10 cellular contexts compared by ENCODE assay signal in the genomic region with DNA sequence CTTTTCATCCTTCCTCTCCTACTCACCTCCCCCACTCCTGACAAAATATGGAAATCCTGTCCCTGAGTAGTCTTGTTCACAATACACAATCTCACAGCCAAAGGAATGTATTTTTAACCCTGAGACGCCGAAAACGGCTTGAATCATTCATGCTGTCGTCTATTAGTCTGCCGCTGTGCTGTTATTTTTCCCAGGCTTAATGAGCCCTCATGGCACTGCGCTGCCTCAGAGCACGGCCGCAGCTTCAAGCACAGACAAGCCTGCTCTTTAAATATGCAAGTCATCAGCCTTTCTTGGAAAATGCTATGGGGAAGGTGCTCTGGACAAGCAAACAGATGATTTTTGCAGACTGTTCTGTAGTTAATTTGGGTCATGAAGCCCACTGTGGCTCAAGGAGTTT.
DNase-seq lines count a peak whose midpoint lies in the region; ATAC-seq and TF ChIP-seq lines count a peak whose summit lies in the region.
"Had no signal": no experiment of that assay in that cellular context is flagged by ENCODE, and none has a peak within 500 bp of the region (broad histone marks: within the 10 kb centered on the region; RNA-seq: fewer than 3 reads in every experiment).

No MANE protein-coding gene starts in this region.

- no peak for TF ChIP-seq CTCF in sigmoid colon (IDR thresholded peaks at IDR 0.05)

- no peaks in the 10 kb centered on the region for H3K27me3 ChIP-seq in sigmoid colon

- no peak overlapping the region for H3K9ac ChIP-seq in SK-N-MC (ENCODE audit: insufficient read length)

- no peaks in the 10 kb centered on the region for H3K27me3 Mint-ChIP-seq in activated T-cell treated with anti-CD3 and anti-CD28 coated beads, Interleukin-2, amount 50 U/mL, for 72 hours (ENCODE audit: low read depth)

- H3K36me3 Mint-ChIP-seq in activated T-cell treated with anti-CD3 and anti-CD28 coated beads, Interleukin-2, amount 50 U/mL, for 72 hours (ENCODE audit: insufficient read depth in 2 of 2) = no peaks in the 10 kb centered on the region

- peak; percentile 60 for DNase-seq in NCI-H510A treated with DMSO at 0.1 percent for 48 hours (lab: John Stamatoyannopoulos, UW)
- DNase-seq in NCI-H510A (lab: John Stamatoyannopoulos, UW) = no peak
- DNase-seq in SK-N-MC (ENCODE audit: low read depth, low spot score) = peak; percentile 8
- DNase-seq in foreskin melanocyte = peak; percentile 60
- no peak for DNase-seq in sigmoid colon
- no peak for DNase-seq in activated CD4-positive, alpha-beta T cell treated with anti-CD3 and anti-CD28 coated beads for 48 hours
- DNase-seq in activated T-cell treated with anti-CD3 and anti-CD28 coated beads, Interleukin-2, amount 50 U/mL, for 72 hours = no peak
- no peak for DNase-seq in SIG-M5 treated with dmso at 0.1 percent for 504 hours (lab: John Stamatoyannopoulos, UW; ENCODE audit: unreplicated experiment)
- DNase-seq: H9 had no signal

- no peak overlapping the region for H3K27ac Mint-ChIP-seq in activated T-cell treated with anti-CD3 and anti-CD28 coated beads, Interleukin-2, amount 50 U/mL, for 72 hours

- no peak for TF ChIP-seq EP300 in sigmoid colon (IDR thresholded peaks at IDR 0.05)

- no peak for ATAC-seq in activated T-cell treated with anti-CD3 and anti-CD28 coated beads, Interleukin-2, amount 50 U/mL, for 72 hours (replicated peaks in 1 of 2)
- ATAC-seq: Panc1 had no signal

- H3K9me3 ChIP-seq in SK-N-MC (ENCODE audit: low read depth, low read length) (no peaks in the 10 kb centered on the region), sigmoid colon (peaks cover 0 to 3% (median 2%) of the 10 kb centered on the region in 4 donors)

- H3K4me3 ChIP-seq in SK-N-MC (peak overlapping the region; percentile 42), sigmoid colon (no peak overlapping the region)

- peaks cover 0 to 22% (median 6%) of the 10 kb centered on the region in 4 donors for H3K4me1 ChIP-seq in sigmoid colon

- H3K4me3 Mint-ChIP-seq in activated T-cell treated with anti-CD3 and anti-CD28 coated beads, Interleukin-2, amount 50 U/mL, for 72 hours = no peak overlapping the region
- H3K4me3 Mint-ChIP-seq: H9 had no signal

- H3K9me3 Mint-ChIP-seq in activated T-cell treated with anti-CD3 and anti-CD28 coated beads, Interleukin-2, amount 50 U/mL, for 72 hours = peaks cover 0 to 1% of the 10 kb centered on the region in 2 donors

- H3K36me3 ChIP-seq in SK-N-MC (ENCODE audit: insufficient read depth, low read length) (no peaks in the 10 kb centered on the region), sigmoid colon (no peaks in the 10 kb centered on the region)

- TF ChIP-seq POLR2A in sigmoid colon (IDR thresholded peaks at IDR 0.05) = no peak

- H3K4me1 Mint-ChIP-seq in activated T-cell treated with anti-CD3 and anti-CD28 coated beads, Interleukin-2, amount 50 U/mL, for 72 hours (ENCODE audit: low read depth) = peaks cover 25% of the 10 kb centered on the region

- H3K27ac ChIP-seq in SK-N-MC = no peak overlapping the region
- peak overlapping the region; percentile 5 to 24 (median 13) for H3K27ac ChIP-seq in sigmoid colon

- intact Hi-C loops in sigmoid colon (cut with DNase I) = no loop called here

- 62 to 87% methylated on average over 8 of the region's 8 CpGs for WGBS in sigmoid colon, 2 donors

Comparison
In these comparisons a context has a peak if more than half of its experiments do, and no peak if none do; other contexts are left out.
1. DNase-seq: peak in NCI-H510A treated with DMSO at 0.1 percent for 48 hours (single experiment), SK-N-MC (single experiment) and foreskin melanocyte (single experiment); none in NCI-H510A (single experiment), sigmoid colon (single experiment), activated CD4-positive, alpha-beta T cell treated with anti-CD3 and anti-CD28 coated beads for 48 hours (single experiment), activated T-cell treated with anti-CD3 and anti-CD28 coated beads, Interleukin-2, amount 50 U/mL, for 72 hours (0 of 2) and SIG-M5 treated with dmso at 0.1 percent for 504 hours (single experiment).